24 cellular contexts compared by ENCODE assay signal in genomic region chr2:192208848-192209247, GRCh38. TPM values are rescaled to one million over a fixed set of nuclear protein-coding genes. Genes with fewer than 3 reads are reported as not detected.
"Had no signal": no experiment of that assay in that cellular context is flagged by ENCODE, and none has a peak within 500 bp of the region (broad histone marks: within the 10 kb centered on the region; RNA-seq: fewer than 3 reads in every experiment).

No MANE protein-coding gene starts in this region.

- DNase-seq: activated CD4-positive, alpha-beta T cell treated with anti-CD3 and anti-CD28 coated beads for 4 hours; activated CD8-positive, alpha-beta memory T cell treated with anti-CD3 and anti-CD28 coated beads, Interleukin-2, amount 50 U/mL, for 4 hours; activated CD8-positive, alpha-beta T cell treated with anti-CD3 and anti-CD28 coated beads for 36 hours; activated gamma-delta T cell treated with Interleukin-2 at 50 U/mL for 16 hours; activated naive CD4-positive, alpha-beta T cell treated with anti-CD3 and anti-CD28 coated beads, Interleukin-2, amount 10 ng/mL, durations not matched to agents 7 days and 5 days; activated naive CD8-positive, alpha-beta T cell treated with anti-CD3 and anti-CD28 coated beads for 36 hours; activated T-cell treated with anti-CD3 and anti-CD28 coated beads, Interleukin-2, amount 50 U/mL, for 72 hours; central memory CD4-positive, alpha-beta T cell; NCI-H1105 treated with DMSO at 0.1 percent for 48 hours; NCI-H1436 treated with DMSO at 0.1 percent for 48 hours; NCI-H187; NCI-H2081 treated with DMSO at 0.1 percent for 48 hours; NCI-H526; NCI-H82; Right ventricle myocardium superior; SJCRH30; SK-N-SH; T-helper 1 cell; WERI-Rb-1 had no signal

- H3K4me3 ChIP-seq: breast epithelium, SJCRH30 had no signal

RNA-seq across cellular contexts. Expression of gene TMEFF2, which starts 14.1 kb away (rescaled TPM):
- total RNA-seq: activated CD8-positive, alpha-beta T cell treated with anti-CD3 and anti-CD28 coated beads for 36 hours; activated naive CD8-positive, alpha-beta T cell treated with anti-CD3 and anti-CD28 coated beads for 36 hours; activated T-cell treated with anti-CD3 and anti-CD28 coated beads, Interleukin-2, amount 50 U/mL, for 72 hours; activated T-helper 2 cell treated with anti-CD3 and anti-CD28 coated beads, Interferon-gamma antibody, Interleukin-2, Interleukin-4, amounts not matched to agents 10 μg/mL and 5 μg/mL and 100 μg/mL, durations not matched to agents 14 hours and 24 hours and 36 hours; NCI-H460; OCI-LY7; T-helper 2 cell treated with Interferon-gamma antibody and Interleukin-4, amounts not matched to agents 100 ng/mL and 5 ng/mL, for 36 hours had no signal
